In genomic region chr9:123335986-123336329, GRCh38 we compare ENCODE assay signal across 1 cellular context.
TF ChIP-seq lines count a peak whose summit lies in the region.

No MANE protein-coding gene starts in this region.

TF ChIP-seq in H1, 55 proteins besides CTCF, POLR2A, EP300 and RAD21:
- TF ChIP-seq RNF2 (IDR thresholded peaks at IDR 0.05; ENCODE audit: borderline replicate concordance, low read depth, low read length, missing control alignments, poor library complexity, severe bottlenecking), result no peak
- no peak for TF ChIP-seq JUN (IDR thresholded peaks at IDR 0.05; ENCODE audit: low read depth, low read length)
- TF ChIP-seq TBP (IDR thresholded peaks at IDR 0.05; ENCODE audit: low read depth, low read length), result no peak
- no peak for TF ChIP-seq CHD7 (IDR thresholded peaks at IDR 0.05; ENCODE audit: insufficient replicate concordance, low read length)
- no peak for TF ChIP-seq GABPA (IDR thresholded peaks at IDR 0.05; ENCODE audit: borderline replicate concordance, insufficient read depth, low read length)
- no peak for TF ChIP-seq TCF12 (IDR thresholded peaks at IDR 0.05; ENCODE audit: low read depth, low read length)
- no peak for TF ChIP-seq ATF3 (IDR thresholded peaks at IDR 0.05; ENCODE audit: insufficient read depth, low read depth, low read length)
- no peak for TF ChIP-seq CEBPB (IDR thresholded peaks at IDR 0.05; ENCODE audit: low read depth, low read length)
- TF ChIP-seq E2F6 (IDR thresholded peaks at IDR 0.05), result no peak
- TF ChIP-seq CHD2 (IDR thresholded peaks at IDR 0.05; ENCODE audit: low read length), result no peak
- no peak for TF ChIP-seq BRCA1 (IDR thresholded peaks at IDR 0.05; ENCODE audit: low read depth, low read length)
- no peak for TF ChIP-seq CBX8 (IDR thresholded peaks at IDR 0.05; ENCODE audit: borderline replicate concordance, low read depth, low read length)
- TF ChIP-seq EZH2 (IDR thresholded peaks at IDR 0.05; ENCODE audit: low read depth, low read length, severe bottlenecking), result no peak
- TF ChIP-seq BCL11A (IDR thresholded peaks at IDR 0.05; ENCODE audit: low read depth in 2 of 2, low read length in 2 of 2), result no peak
- TF ChIP-seq RBBP5 (IDR thresholded peaks at IDR 0.05; ENCODE audit: borderline replicate concordance, low read depth, low read length), result no peak
- no peak for TF ChIP-seq SAP30 (IDR thresholded peaks at IDR 0.05; ENCODE audit: insufficient read depth, insufficient replicate concordance, low read length)
- no peak for TF ChIP-seq GTF2F1 (IDR thresholded peaks at IDR 0.05; ENCODE audit: borderline replicate concordance, low read depth, low read length)
- no peak for TF ChIP-seq ASH2L (IDR thresholded peaks at IDR 0.05; ENCODE audit: low read length)
- no peak for TF ChIP-seq HDAC2 (IDR thresholded peaks at IDR 0.05; ENCODE audit: borderline replicate concordance in 1 of 2, low read depth in 2 of 2, low read length in 2 of 2)
